Comparison of ENCODE assay signal across 9 cellular contexts in the genomic region with DNA sequence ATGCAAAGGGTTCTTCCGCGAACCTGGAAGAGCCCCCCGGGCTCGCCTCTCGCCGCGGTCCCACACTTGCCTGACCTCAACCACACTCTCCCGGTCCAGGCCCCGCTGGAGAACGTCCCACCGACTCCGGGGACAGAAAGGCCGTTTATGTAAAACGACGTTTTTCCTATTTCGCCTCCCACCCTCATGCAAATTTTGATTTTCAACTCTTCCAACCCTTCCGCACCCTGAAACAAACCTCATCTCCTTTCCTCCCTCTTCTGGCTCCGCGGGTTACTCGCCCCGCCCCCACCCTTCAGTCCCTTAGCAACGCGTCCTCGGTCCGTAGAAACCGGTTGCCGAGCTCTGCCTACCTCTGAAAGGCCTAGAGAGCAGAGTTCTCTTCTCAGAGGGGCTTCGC. TPM values are rescaled to one million over a fixed set of nuclear protein-coding genes. Genes with fewer than 3 reads are reported as not detected.
DNase-seq lines count a peak whose midpoint lies in the region; ATAC-seq and TF ChIP-seq lines count a peak whose summit lies in the region.
"Had no signal": no experiment of that assay in that cellular context is flagged by ENCODE, and none has a peak within 500 bp of the region (broad histone marks: within the 10 kb centered on the region; RNA-seq: fewer than 3 reads in every experiment).

A gene (minus strand): TSS at position 279 of the 400 bp plus-strand sequence. CDS start 7,730 bp downstream, outside the sequence.

- H2BK5ac ChIP-seq in trophoblast cell (ENCODE audit: low read depth, low read length, poor library complexity) = no peak within 1 kb of the TSS

- no peaks in the 10 kb centered on the region for H3K36me3 Mint-ChIP-seq in glutamatergic neuron (ENCODE audit: unreplicated experiment)

- peak within 1 kb of the TSS; percentile 64 for H3K4me2 ChIP-seq in trophoblast cell (ENCODE audit: low read length)

- no peaks in the 10 kb centered on the region for H3K9me3 Mint-ChIP-seq in glutamatergic neuron (ENCODE audit: unreplicated experiment)

- H3K4ac ChIP-seq in trophoblast cell (ENCODE audit: low read depth, low read length) = no peak within 1 kb of the TSS

- H3K4me3 Mint-ChIP-seq in glutamatergic neuron (ENCODE audit: unreplicated experiment) = peak within 1 kb of the TSS; percentile 91

- H3K36me3 ChIP-seq in trophoblast cell (ENCODE audit: control insufficient read depth in 1 of 2, insufficient read depth in 2 of 2, low read length in 2 of 2) = no peaks in the 10 kb centered on the region

- H3K27me3 ChIP-seq in trophoblast cell (ENCODE audit: insufficient read depth, low read length) = no peaks in the 10 kb centered on the region

- no peak within 1 kb of the TSS for H2BK120ac ChIP-seq in trophoblast cell (ENCODE audit: insufficient read depth, low read length, poor library complexity)

- H3K27me3 Mint-ChIP-seq in glutamatergic neuron (ENCODE audit: unreplicated experiment) = peaks cover 2% of the 10 kb centered on the region

- H4K12ac ChIP-seq in trophoblast cell (ENCODE audit: low read depth, low read length) = no peak within 1 kb of the TSS

- H3K79me2 ChIP-seq in trophoblast cell (ENCODE audit: control insufficient read depth, insufficient read depth, low read length, poor library complexity) = no peaks in the 10 kb centered on the region

- H3K79me1 ChIP-seq in trophoblast cell (ENCODE audit: low read length) = no peaks in the 10 kb centered on the region

- no peak within 1 kb of the TSS for H3K27ac ChIP-seq in trophoblast cell (ENCODE audit: low read depth, low read length)
- H3K27ac ChIP-seq: VCaP had no signal

- H3K4me1 Mint-ChIP-seq in glutamatergic neuron (ENCODE audit: low read depth, unreplicated experiment) = peaks cover 4% of the 10 kb centered on the region

- H2AFZ ChIP-seq in trophoblast cell (ENCODE audit: insufficient read depth, low read length, poor library complexity) = no peak within 1 kb of the TSS

- H2AK5ac ChIP-seq in trophoblast cell (ENCODE audit: low read length) = no peak within 1 kb of the TSS

- no peak within 1 kb of the TSS for H3K27ac Mint-ChIP-seq in glutamatergic neuron (ENCODE audit: unreplicated experiment)

- H3K9ac ChIP-seq in trophoblast cell (ENCODE audit: low read length) = no peak within 1 kb of the TSS

- no peak within 1 kb of the TSS for H4K8ac ChIP-seq in trophoblast cell (ENCODE audit: low read depth, low read length)

- H2BK12ac ChIP-seq in trophoblast cell (ENCODE audit: low read length) = no peak within 1 kb of the TSS

- H3K23ac ChIP-seq in trophoblast cell (ENCODE audit: low read length) = no peak within 1 kb of the TSS

- no peak for TF ChIP-seq CTCF in glutamatergic neuron (IDR thresholded peaks at IDR 0.05; ENCODE audit: partially characterized antibody, unreplicated experiment)

- H3K4me3 ChIP-seq in trophoblast cell (ENCODE audit: low read depth, low read length) = no peak within 1 kb of the TSS

- DNase-seq in DMS53 treated with DMSO at 0.1 percent for 48 hours (lab: John Stamatoyannopoulos, UW; ENCODE audit: unreplicated experiment) = peak; percentile 28
- DNase-seq in activated T-cell treated with anti-CD3 and anti-CD28 coated beads, Interleukin-2, amount 50 U/mL, for 48 hours = peak; percentile 38 to 42
- DNase-seq in glutamatergic neuron = peak; percentile 51
- DNase-seq in trophoblast cell = no peak
- no peak for DNase-seq in NCI-H345 (lab: John Stamatoyannopoulos, UW)
- no peak for DNase-seq in DMS 273 treated with DMSO at 0.1 percent for 48 hours (lab: John Stamatoyannopoulos, UW)
- no peak for DNase-seq in SIG-M5 (lab: John Stamatoyannopoulos, UW)

- no peak for ATAC-seq in GM21447 (IDR thresholded peaks at IDR 0.05; ENCODE audit: unreplicated experiment)

- H4K91ac ChIP-seq in trophoblast cell (ENCODE audit: low read depth, low read length) = no peak within 1 kb of the TSS

- H3K4me1 ChIP-seq in trophoblast cell (ENCODE audit: control insufficient read depth in 1 of 2, insufficient read depth in 2 of 2, low read length in 2 of 2) = no peaks in the 10 kb centered on the region

- no peak within 1 kb of the TSS for H3K18ac ChIP-seq in trophoblast cell (ENCODE audit: low read length)

- WGBS in trophoblast cell (ENCODE audit: extremely low coverage, insufficient coverage, insufficient read length) = no CpG with 5 or more reads among the region's 28 CpGs

- no peak within 1 kb of the TSS for H3K14ac ChIP-seq in trophoblast cell (ENCODE audit: low read length)

- H3K9me3 ChIP-seq in trophoblast cell (ENCODE audit: insufficient read depth, low read depth, low read length) = no peaks in the 10 kb centered on the region

RNA-seq across cellular contexts. Expression of the gene that starts here (rescaled TPM):
- not detected for total RNA-seq in glutamatergic neuron (ENCODE audit: unreplicated experiment)
- polyA plus RNA-seq in trophoblast cell (2013) = not detected in 2 replicates

Comparison
In these comparisons a context has a peak if more than half of its experiments do, and no peak if none do; other contexts are left out.
1. Peak in DNase-seq in glutamatergic neuron; RNA of the gene not detected or under 1 TPM.
2. DNase-seq: peak in DMS53 treated with DMSO at 0.1 percent for 48 hours (single experiment) and activated T-cell treated with anti-CD3 and anti-CD28 coated beads, Interleukin-2, amount 50 U/mL, for 48 hours (2 of 2); none in trophoblast cell (0 of 2), NCI-H345 (single experiment), DMS 273 treated with DMSO at 0.1 percent for 48 hours (single experiment) and SIG-M5 (single experiment).